1 cellular context compared by ENCODE assay signal in the genomic region with DNA sequence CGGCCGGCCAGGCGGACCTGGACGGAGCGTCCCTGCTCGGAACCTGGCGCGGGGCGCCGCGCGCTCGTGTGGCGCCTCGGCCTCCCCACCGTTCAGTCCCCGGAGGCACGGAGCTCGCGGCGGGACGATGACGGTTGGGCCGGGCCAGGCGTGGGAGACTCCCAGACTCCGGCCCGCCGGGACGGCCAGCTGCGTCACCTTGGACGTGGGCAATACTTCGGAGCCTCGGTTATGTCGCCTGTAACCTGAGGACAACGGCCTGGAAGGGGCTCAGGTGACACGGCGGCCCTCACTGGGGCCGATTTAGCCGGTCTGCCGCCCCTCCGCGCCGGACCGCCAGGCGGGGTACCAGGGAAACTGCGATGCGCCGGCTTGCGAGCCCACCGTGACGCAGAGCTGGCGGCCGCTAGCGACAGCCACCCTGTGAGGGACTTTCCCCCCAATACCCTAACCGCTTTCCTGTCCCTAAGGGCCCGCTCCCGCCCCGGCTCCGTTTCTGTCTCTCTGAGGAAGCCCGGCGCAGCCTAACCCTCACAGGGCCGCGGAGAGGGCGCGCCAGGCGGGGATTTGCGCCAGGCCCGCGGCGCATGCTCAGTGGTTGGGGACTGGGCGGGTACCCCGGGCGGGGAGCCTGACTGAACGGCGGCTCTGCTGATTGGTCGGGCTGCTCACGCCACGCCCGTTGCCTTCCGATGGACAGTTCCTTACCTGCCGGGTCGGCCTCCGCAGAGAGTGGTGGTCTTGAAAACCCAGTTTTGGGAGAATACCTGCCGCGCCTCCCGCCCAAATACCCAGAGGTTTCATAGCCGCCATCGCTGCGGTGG.
TF ChIP-seq lines count a peak whose summit lies in the region.

No MANE protein-coding gene starts in this region.

TF ChIP-seq in HEK293, 187 proteins besides CTCF, POLR2A, EP300 and RAD21 (continued from another document and continues in another):
- TF ChIP-seq KLF16 (tag by site-specific recombination; IDR thresholded peaks at IDR 0.05), result peak; percentile 48; the same call in 1 of the 2 replicates
- TF ChIP-seq ZNF341 (tag by site-specific recombination; IDR thresholded peaks at IDR 0.05; ENCODE audit: low read depth), result peak; percentile 47
- no peak; the same call in 1 of the 2 replicates for TF ChIP-seq YY1 (tag by site-specific recombination; IDR thresholded peaks at IDR 0.05)
- peak; percentile 59 for TF ChIP-seq SP3 (tag by site-specific recombination; IDR thresholded peaks at IDR 0.05)
- TF ChIP-seq ZNF223 (tag by site-specific recombination; IDR thresholded peaks at IDR 0.05), result 0 out of 2 replicates have a peak, but pooled peaks have one; percentile 8
- TF ChIP-seq, protein P1, sequence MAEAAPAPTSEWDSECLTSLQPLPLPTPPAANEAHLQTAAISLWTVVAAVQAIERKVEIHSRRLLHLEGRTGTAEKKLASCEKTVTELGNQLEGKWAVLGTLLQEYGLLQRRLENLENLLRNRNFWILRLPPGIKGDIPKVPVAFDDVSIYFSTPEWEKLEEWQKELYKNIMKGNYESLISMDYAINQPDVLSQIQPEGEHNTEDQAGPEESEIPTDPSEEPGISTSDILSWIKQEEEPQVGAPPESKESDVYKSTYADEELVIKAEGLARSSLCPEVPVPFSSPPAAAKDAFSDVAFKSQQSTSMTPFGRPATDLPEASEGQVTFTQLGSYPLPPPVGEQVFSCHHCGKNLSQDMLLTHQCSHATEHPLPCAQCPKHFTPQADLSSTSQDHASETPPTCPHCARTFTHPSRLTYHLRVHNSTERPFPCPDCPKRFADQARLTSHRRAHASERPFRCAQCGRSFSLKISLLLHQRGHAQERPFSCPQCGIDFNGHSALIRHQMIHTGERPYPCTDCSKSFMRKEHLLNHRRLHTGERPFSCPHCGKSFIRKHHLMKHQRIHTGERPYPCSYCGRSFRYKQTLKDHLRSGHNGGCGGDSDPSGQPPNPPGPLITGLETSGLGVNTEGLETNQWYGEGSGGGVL (tag by site-specific recombination; IDR thresholded peaks at IDR 0.05), result peak; percentile 91
- TF ChIP-seq ZNF623 (tag by site-specific recombination; IDR thresholded peaks at IDR 0.05), result no peak
- TF ChIP-seq ZNF138 (tag by site-specific recombination; IDR thresholded peaks at IDR 0.05; ENCODE audit: borderline replicate concordance), result no peak
- no peak for TF ChIP-seq ZNF19 (tag by site-specific recombination; IDR thresholded peaks at IDR 0.05; ENCODE audit: low read depth)
- no peak for TF ChIP-seq OSR2 (tag by site-specific recombination; IDR thresholded peaks at IDR 0.05)
- no peak for TF ChIP-seq GLIS1 (tag by site-specific recombination; IDR thresholded peaks at IDR 0.05)
- TF ChIP-seq HOXC10 (CRISPR knock-in tag; IDR thresholded peaks at IDR 0.05), result no peak
- 0 out of 2 replicates have a peak, but pooled peaks have one; percentile 19 for TF ChIP-seq WT1 (tag by site-specific recombination; IDR thresholded peaks at IDR 0.05)
- TF ChIP-seq ZSCAN23 (tag by site-specific recombination; IDR thresholded peaks at IDR 0.05), result peak; percentile 59; the same call in 1 of the 2 replicates
- no peak for TF ChIP-seq ZNF214 (tag by site-specific recombination; IDR thresholded peaks at IDR 0.05; ENCODE audit: borderline replicate concordance)
- TF ChIP-seq ZNF621 (tag by site-specific recombination; IDR thresholded peaks at IDR 0.05), result no peak
- TF ChIP-seq, protein P2, sequence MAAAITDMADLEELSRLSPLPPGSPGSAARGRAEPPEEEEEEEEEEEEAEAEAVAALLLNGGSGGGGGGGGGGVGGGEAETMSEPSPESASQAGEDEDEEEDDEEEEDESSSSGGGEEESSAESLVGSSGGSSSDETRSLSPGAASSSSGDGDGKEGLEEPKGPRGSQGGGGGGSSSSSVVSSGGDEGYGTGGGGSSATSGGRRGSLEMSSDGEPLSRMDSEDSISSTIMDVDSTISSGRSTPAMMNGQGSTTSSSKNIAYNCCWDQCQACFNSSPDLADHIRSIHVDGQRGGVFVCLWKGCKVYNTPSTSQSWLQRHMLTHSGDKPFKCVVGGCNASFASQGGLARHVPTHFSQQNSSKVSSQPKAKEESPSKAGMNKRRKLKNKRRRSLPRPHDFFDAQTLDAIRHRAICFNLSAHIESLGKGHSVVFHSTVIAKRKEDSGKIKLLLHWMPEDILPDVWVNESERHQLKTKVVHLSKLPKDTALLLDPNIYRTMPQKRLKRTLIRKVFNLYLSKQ (tag by site-specific recombination; IDR thresholded peaks at IDR 0.05; ENCODE audit: borderline replicate concordance), result no peak
- peak; percentile 31; the same call in 1 of the 2 replicates for TF ChIP-seq SP7 (tag by site-specific recombination; IDR thresholded peaks at IDR 0.05)
- no peak for TF ChIP-seq ZNF677 (tag by site-specific recombination; IDR thresholded peaks at IDR 0.05)
- TF ChIP-seq ZNF747 (tag by site-specific recombination; IDR thresholded peaks at IDR 0.05), result no peak
- no peak for TF ChIP-seq ZNF350 (tag by site-specific recombination; IDR thresholded peaks at IDR 0.05)
- TF ChIP-seq ZNF843 (tag by site-specific recombination; IDR thresholded peaks at IDR 0.05), result no peak
- TF ChIP-seq, protein P3, sequence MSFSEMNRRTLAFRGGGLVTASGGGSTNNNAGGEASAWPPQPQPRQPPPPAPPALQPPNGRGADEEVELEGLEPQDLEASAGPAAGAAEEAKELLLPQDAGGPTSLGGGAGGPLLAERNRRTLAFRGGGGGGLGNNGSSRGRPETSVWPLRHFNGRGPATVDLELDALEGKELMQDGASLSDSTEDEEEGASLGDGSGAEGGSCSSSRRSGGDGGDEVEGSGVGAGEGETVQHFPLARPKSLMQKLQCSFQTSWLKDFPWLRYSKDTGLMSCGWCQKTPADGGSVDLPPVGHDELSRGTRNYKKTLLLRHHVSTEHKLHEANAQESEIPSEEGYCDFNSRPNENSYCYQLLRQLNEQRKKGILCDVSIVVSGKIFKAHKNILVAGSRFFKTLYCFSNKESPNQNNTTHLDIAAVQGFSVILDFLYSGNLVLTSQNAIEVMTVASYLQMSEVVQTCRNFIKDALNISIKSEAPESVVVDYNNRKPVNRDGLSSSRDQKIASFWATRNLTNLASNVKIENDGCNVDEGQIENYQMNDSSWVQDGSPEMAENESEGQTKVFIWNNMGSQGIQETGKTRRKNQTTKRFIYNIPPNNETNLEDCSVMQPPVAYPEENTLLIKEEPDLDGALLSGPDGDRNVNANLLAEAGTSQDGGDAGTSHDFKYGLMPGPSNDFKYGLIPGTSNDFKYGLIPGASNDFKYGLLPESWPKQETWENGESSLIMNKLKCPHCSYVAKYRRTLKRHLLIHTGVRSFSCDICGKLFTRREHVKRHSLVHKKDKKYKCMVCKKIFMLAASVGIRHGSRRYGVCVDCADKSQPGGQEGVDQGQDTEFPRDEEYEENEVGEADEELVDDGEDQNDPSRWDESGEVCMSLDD (tag by site-specific recombination; IDR thresholded peaks at IDR 0.05), result no peak; the same call in 1 of the 2 replicates
- TF ChIP-seq ZNF600 (tag by site-specific recombination; IDR thresholded peaks at IDR 0.05), result peak; percentile 81; the same call in 1 of the 2 replicates
- TF ChIP-seq ZNF140 (tag by site-specific recombination; IDR thresholded peaks at IDR 0.05), result no peak
- no peak for TF ChIP-seq ZNF664 (tag by site-specific recombination; IDR thresholded peaks at IDR 0.05)
- peak; percentile 33; the same call in 1 of the 2 replicates for TF ChIP-seq ZNF391 (tag by site-specific recombination; IDR thresholded peaks at IDR 0.05; ENCODE audit: borderline replicate concordance, low read depth)
- no peak for TF ChIP-seq TCF7L2 (IDR thresholded peaks at IDR 0.05; ENCODE audit: borderline replicate concordance, low read depth, low read length)
- no peak for TF ChIP-seq ZNF416 (tag by site-specific recombination; IDR thresholded peaks at IDR 0.05)
- TF ChIP-seq, protein P4, sequence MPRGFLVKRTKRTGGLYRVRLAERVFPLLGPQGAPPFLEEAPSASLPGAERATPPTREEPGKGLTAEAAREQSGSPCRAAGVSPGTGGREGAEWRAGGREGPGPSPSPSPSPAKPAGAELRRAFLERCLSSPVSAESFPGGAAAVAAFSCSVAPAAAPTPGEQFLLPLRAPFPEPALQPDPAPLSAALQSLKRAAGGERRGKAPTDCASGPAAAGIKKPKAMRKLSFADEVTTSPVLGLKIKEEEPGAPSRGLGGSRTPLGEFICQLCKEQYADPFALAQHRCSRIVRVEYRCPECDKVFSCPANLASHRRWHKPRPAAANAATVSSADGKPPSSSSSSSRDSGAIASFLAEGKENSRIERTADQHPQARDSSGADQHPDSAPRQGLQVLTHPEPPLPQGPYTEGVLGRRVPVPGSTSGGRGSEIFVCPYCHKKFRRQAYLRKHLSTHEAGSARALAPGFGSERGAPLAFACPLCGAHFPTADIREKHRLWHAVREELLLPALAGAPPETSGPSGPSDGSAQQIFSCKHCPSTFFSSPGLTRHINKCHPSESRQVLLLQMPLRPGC (tag by site-specific recombination; IDR thresholded peaks at IDR 0.05), result no peak
- TF ChIP-seq ZNF175 (tag by site-specific recombination; IDR thresholded peaks at IDR 0.05), result no peak
- TF ChIP-seq YY2 (tag by site-specific recombination; IDR thresholded peaks at IDR 0.05), result no peak
- TF ChIP-seq, protein P5, sequence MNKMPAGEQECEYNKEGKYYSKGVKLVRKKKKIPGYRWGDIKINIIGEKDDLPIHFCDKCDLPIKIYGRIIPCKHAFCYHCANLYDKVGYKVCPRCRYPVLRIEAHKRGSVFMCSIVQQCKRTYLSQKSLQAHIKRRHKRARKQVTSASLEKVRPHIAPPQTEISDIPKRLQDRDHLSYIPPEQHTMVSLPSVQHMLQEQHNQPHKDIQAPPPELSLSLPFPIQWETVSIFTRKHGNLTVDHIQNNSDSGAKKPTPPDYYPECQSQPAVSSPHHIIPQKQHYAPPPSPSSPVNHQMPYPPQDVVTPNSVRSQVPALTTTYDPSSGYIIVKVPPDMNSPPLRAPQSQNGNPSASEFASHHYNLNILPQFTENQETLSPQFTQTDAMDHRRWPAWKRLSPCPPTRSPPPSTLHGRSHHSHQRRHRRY (tag by site-specific recombination; IDR thresholded peaks at IDR 0.05), result no peak
- TF ChIP-seq ZNF521 (tag by site-specific recombination; IDR thresholded peaks at IDR 0.05), result no peak
- no peak for TF ChIP-seq ZNF202 (tag by site-specific recombination; IDR thresholded peaks at IDR 0.05; ENCODE audit: borderline replicate concordance)
- TF ChIP-seq, protein P6, sequence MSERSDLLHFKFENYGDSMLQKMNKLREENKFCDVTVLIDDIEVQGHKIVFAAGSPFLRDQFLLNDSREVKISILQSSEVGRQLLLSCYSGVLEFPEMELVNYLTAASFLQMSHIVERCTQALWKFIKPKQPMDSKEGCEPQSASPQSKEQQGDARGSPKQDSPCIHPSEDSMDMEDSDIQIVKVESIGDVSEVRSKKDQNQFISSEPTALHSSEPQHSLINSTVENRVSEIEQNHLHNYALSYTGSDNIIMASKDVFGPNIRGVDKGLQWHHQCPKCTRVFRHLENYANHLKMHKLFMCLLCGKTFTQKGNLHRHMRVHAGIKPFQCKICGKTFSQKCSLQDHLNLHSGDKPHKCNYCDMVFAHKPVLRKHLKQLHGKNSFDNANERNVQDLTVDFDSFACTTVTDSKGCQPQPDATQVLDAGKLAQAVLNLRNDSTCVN (tag by site-specific recombination; optimal IDR thresholded peaks at IDR 0.05), result peak; percentile 91
- TF ChIP-seq KLF1 (tag by site-specific recombination; IDR thresholded peaks at IDR 0.05), result no peak
- no peak for TF ChIP-seq ZNF266 (tag by site-specific recombination; IDR thresholded peaks at IDR 0.05; ENCODE audit: low read depth)
- no peak for TF ChIP-seq ZFP3 (tag by site-specific recombination; IDR thresholded peaks at IDR 0.05; ENCODE audit: low read depth)
- TF ChIP-seq, protein P7, sequence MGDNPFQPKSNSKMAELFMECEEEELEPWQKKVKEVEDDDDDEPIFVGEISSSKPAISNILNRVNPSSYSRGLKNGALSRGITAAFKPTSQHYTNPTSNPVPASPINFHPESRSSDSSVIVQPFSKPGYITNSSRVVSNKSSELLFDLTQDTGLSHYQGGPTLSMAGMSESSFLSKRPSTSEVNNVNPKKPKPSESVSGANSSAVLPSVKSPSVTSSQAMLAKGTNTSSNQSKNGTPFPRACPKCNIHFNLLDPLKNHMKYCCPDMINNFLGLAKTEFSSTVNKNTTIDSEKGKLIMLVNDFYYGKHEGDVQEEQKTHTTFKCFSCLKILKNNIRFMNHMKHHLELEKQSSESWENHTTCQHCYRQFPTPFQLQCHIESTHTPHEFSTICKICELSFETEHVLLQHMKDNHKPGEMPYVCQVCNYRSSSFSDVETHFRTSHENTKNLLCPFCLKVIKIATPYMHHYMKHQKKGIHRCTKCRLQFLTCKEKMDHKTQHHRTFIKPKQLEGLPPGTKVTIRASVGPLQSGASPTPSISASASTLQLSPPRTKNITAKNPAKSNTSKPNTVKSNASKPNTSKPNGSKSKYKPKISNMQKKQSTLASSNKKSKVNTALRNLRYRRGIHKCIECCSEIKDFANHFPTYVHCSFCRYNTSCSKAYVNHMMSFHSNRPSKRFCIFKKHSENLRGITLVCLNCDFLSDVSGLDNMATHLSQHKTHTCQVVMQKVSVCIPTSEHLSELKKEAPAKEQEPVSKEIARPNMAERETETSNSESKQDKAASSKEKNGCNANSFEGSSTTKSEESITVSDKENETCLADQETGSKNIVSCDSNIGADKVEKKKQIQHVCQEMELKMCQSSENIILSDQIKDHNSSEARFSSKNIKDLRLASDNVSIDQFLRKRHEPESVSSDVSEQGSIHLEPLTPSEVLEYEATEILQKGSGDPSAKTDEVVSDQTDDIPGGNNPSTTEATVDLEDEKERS (tag by site-specific recombination; IDR thresholded peaks at IDR 0.05), result no peak
- TF ChIP-seq GLI4 (tag by site-specific recombination; IDR thresholded peaks at IDR 0.05), result no peak
- TF ChIP-seq ZNF354C (tag by site-specific recombination; IDR thresholded peaks at IDR 0.05; ENCODE audit: borderline replicate concordance, low read depth), result no peak
- TF ChIP-seq ZNF555 (tag by site-specific recombination; conservative IDR thresholded peaks at IDR 0.05), result no peak
- no peak for TF ChIP-seq FEZF1 (tag by site-specific recombination; IDR thresholded peaks at IDR 0.05)
- peak; percentile 45; the same call in 1 of the 2 replicates for TF ChIP-seq ZNF24 (tag by site-specific recombination; IDR thresholded peaks at IDR 0.05)
- no peak for TF ChIP-seq ZNF624 (tag by site-specific recombination; IDR thresholded peaks at IDR 0.05)
- TF ChIP-seq OVOL3 (tag by site-specific recombination; IDR thresholded peaks at IDR 0.05), result no peak
- TF ChIP-seq KLF7 (tag by site-specific recombination; IDR thresholded peaks at IDR 0.05; ENCODE audit: borderline replicate concordance), result no peak
- TF ChIP-seq SP2 (tag by site-specific recombination; IDR thresholded peaks at IDR 0.05), result peak; percentile 93
